ENCODE assay signal across 16 cellular contexts in genomic region chr4:41119867-41120295, GRCh38.
A peak's percentile ranks its signal among the peaks of the same experiment; 100 is the strongest.
DNase-seq lines count a peak whose midpoint lies in the region; ATAC-seq, FAIRE-seq and TF ChIP-seq lines count a peak whose summit lies in the region.
"Had no signal": no experiment of that assay in that cellular context is flagged by ENCODE, and none has a peak within 500 bp of the region (broad histone marks: within the 10 kb centered on the region; RNA-seq: fewer than 3 reads in every experiment).

No MANE protein-coding gene starts in this region.

- H3K9me2 ChIP-seq in SK-N-SH, result no peaks in the 10 kb centered on the region

- FAIRE-seq in urothelium cell line (lab: Jason Lieb, UNC), result no peak
- FAIRE-seq: H54, HTR-8/SVneo had no signal

- no peak for TF ChIP-seq RAD21 in SK-N-SH (IDR thresholded peaks at IDR 0.05; ENCODE audit: low read length)

- no peak for ATAC-seq in SK-N-SH treated with all-trans-retinoic acid at 6 μM for 48 hours
- no peak for ATAC-seq in aorta (ENCODE audit: low FRiP score)
- ATAC-seq: activated CD4-positive, CD25-positive, alpha-beta regulatory T cell treated with anti-CD3 and anti-CD28 coated beads, Interleukin-2, amount 50 U/mL, for 24 hours had no signal

- POLR2A ChIA-PET in SK-N-SH (lab: Yijun Ruan, JAX), result no interaction called here
- POLR2A ChIA-PET in activated CD4-positive, alpha-beta memory T cell treated with anti-CD3 and anti-CD28 coated beads for 36 hours (lab: Charles Lee), result no interaction called here

- H3K9ac ChIP-seq in SK-N-SH, result no peak overlapping the region

- H3K79me2 ChIP-seq in SK-N-SH (ENCODE audit: insufficient read depth), result peaks cover 94% of the 10 kb centered on the region

- 94% methylated on average over 5 of the region's 5 CpGs for WGBS in SK-N-SH (ENCODE audit: low lambda C conversion rate)
- WGBS in ovary, 3 donors, result 56 to 66% (median 61%) methylated on average over 5 of the region's 5 CpGs
- WGBS in aorta, 2 donors, result 45 to 49% methylated on average over 5 of the region's 5 CpGs

- no peaks in the 10 kb centered on the region for H3K36me3 Mint-ChIP-seq in activated CD4-positive, alpha-beta memory T cell treated with anti-CD3 and anti-CD28 coated beads for 36 hours

- TF ChIP-seq EP300 in SK-N-SH (IDR thresholded peaks at IDR 0.05; ENCODE audit: borderline replicate concordance in 1 of 2, low read depth in 1 of 2, low read length in 1 of 2) (no peak), ovary (IDR thresholded peaks at IDR 0.05) (no peak)

- peaks cover 4% of the 10 kb centered on the region for H3K9me3 Mint-ChIP-seq in activated CD4-positive, alpha-beta memory T cell treated with anti-CD3 and anti-CD28 coated beads for 36 hours

- no peak overlapping the region for H3K4me3 Mint-ChIP-seq in activated CD4-positive, alpha-beta memory T cell treated with anti-CD3 and anti-CD28 coated beads for 36 hours
- H3K4me3 Mint-ChIP-seq: activated T-cell treated with anti-CD3 and anti-CD28 coated beads, Interleukin-2, amount 50 U/mL, for 24 hours had no signal

- H3K27ac ChIP-seq in SK-N-SH (ENCODE audit: low read depth in 2 of 2, low read length in 1 of 2), result no peak overlapping the region
- peak overlapping the region; percentile 62 for H3K27ac ChIP-seq in left ventricle myocardium inferior (replicated peaks)
- H3K27ac ChIP-seq in ovary, result peak overlapping the region in 1 of 2 donors; percentile 78
- H3K27ac ChIP-seq in aorta (ENCODE audit: low read depth in 1 of 2, low read length in 2 of 2), result peak overlapping the region; percentile 3 to 57
- H3K27ac ChIP-seq: neutrophil had no signal

- H3K27me3 ChIP-seq in SK-N-SH (ENCODE audit: insufficient read depth), result no peaks in the 10 kb centered on the region
- no peaks in the 10 kb centered on the region for H3K27me3 ChIP-seq in left ventricle myocardium inferior (ENCODE audit: low read depth)
- H3K27me3 ChIP-seq in ovary, result no peaks in the 10 kb centered on the region
- H3K27me3 ChIP-seq in aorta (ENCODE audit: control insufficient read depth in 1 of 2, insufficient read depth in 2 of 2, low read length in 1 of 2), result no peaks in the 10 kb centered on the region
- H3K27me3 ChIP-seq: neutrophil had no signal

- CTCF ChIA-PET in SK-N-SH (lab: Yijun Ruan, JAX), result interaction anchor here (1.3 kb wide), 1 partner anchor 15 kb away, joined by 4 read pairs; no protein-coding TSS in a partner anchor
- CTCF ChIA-PET in activated CD4-positive, alpha-beta memory T cell treated with anti-CD3 and anti-CD28 coated beads for 36 hours (lab: Charles Lee), result no interaction called here

- TF ChIP-seq CTCF in SK-N-SH (IDR thresholded peaks at IDR 0.05) (no peak), left ventricle myocardium inferior (IDR thresholded peaks at IDR 0.05; ENCODE audit: borderline replicate concordance) (no peak), ovary (IDR thresholded peaks at IDR 0.05) (no peak)

- H3K4me1 ChIP-seq in SK-N-SH (ENCODE audit: control insufficient read depth in 1 of 2, insufficient read depth in 2 of 2, low read depth in 1 of 2, low read length in 1 of 2), result no peaks in the 10 kb centered on the region; a peak in 1 of 4 replicates
- H3K4me1 ChIP-seq in left ventricle myocardium inferior, result peaks cover 26% of the 10 kb centered on the region
- peaks cover 12% of the 10 kb centered on the region for H3K4me1 ChIP-seq in ovary (ENCODE audit: insufficient read depth)
- H3K4me1 ChIP-seq in aorta (ENCODE audit: control insufficient read depth in 1 of 2, insufficient read depth in 2 of 2, low read length in 2 of 2), result peaks cover 0 to 2% of the 10 kb centered on the region in 2 donors

- H2AFZ ChIP-seq in SK-N-SH (ENCODE audit: low read depth), result no peak overlapping the region

- no peaks in the 10 kb centered on the region; the same call in 1 of the 2 replicates for H4K20me1 ChIP-seq in SK-N-SH (ENCODE audit: insufficient read depth)

- H3K36me3 ChIP-seq in SK-N-SH (replicated peaks in 1 of 2; ENCODE audit: control insufficient read depth in 1 of 2, insufficient read depth in 2 of 2, low read length in 1 of 2), result peaks cover 0 to 35% of the 10 kb centered on the region in 2 experiments
- H3K36me3 ChIP-seq in left ventricle myocardium inferior, result peaks cover 8% of the 10 kb centered on the region
- H3K36me3 ChIP-seq in ovary, result no peaks in the 10 kb centered on the region
- no peaks in the 10 kb centered on the region for H3K36me3 ChIP-seq in aorta (ENCODE audit: control insufficient read depth in 1 of 2, insufficient read depth in 2 of 2, low read length in 1 of 2)
- H3K36me3 ChIP-seq: neutrophil had no signal

- no peak overlapping the region for H3K27ac Mint-ChIP-seq in activated CD4-positive, alpha-beta memory T cell treated with anti-CD3 and anti-CD28 coated beads for 36 hours
- H3K27ac Mint-ChIP-seq: activated T-cell treated with anti-CD3 and anti-CD28 coated beads, Interleukin-2, amount 50 U/mL, for 24 hours had no signal

- no peaks in the 10 kb centered on the region for H3K4me1 Mint-ChIP-seq in activated CD4-positive, alpha-beta memory T cell treated with anti-CD3 and anti-CD28 coated beads for 36 hours (ENCODE audit: low read depth)

- H3K4me2 ChIP-seq in SK-N-SH, result no peak overlapping the region

- H3F3A ChIP-seq in SK-N-SH (replicated peaks; ENCODE audit: insufficient read depth), result peaks cover 8% of the 10 kb centered on the region

- no peaks in the 10 kb centered on the region for H3K27me3 Mint-ChIP-seq in activated CD4-positive, alpha-beta memory T cell treated with anti-CD3 and anti-CD28 coated beads for 36 hours
- H3K27me3 Mint-ChIP-seq: activated T-cell treated with anti-CD3 and anti-CD28 coated beads, Interleukin-2, amount 50 U/mL, for 24 hours had no signal

- no peak for TF ChIP-seq POLR2A in ovary (IDR thresholded peaks at IDR 0.05)

- H3K9me3 ChIP-seq in SK-N-SH (0 out of 2 replicates have a peak, but pooled peaks cover 5% of the 10 kb centered on the region), left ventricle myocardium inferior (replicated peaks) (peaks cover 11% of the 10 kb centered on the region), ovary (no peaks in the 10 kb centered on the region), aorta (ENCODE audit: control insufficient read depth, low read length) (no peaks in the 10 kb centered on the region)
- H3K9me3 ChIP-seq: neutrophil had no signal

- DNase-seq in SK-N-SH (no peak), left ventricle myocardium inferior (peak; percentile 36), ovary (peak in 1 of 5 donors; percentile 80), aorta (no peak), urothelium cell line (ENCODE audit: low spot score) (no peak), SKM-1 (lab: John Stamatoyannopoulos, UW; ENCODE audit: unreplicated experiment) (no peak)
- no peak for DNase-seq in activated CD4-positive, alpha-beta memory T cell treated with anti-CD3 and anti-CD28 coated beads for 36 hours
- DNase-seq: 8988T; activated T-cell treated with anti-CD3 and anti-CD28 coated beads, Interleukin-2, amount 50 U/mL, for 24 hours; NCI-H1417 treated with DMSO at 0.1 percent for 48 hours; stimulated activated naive CD4-positive, alpha-beta T cell had no signal

- H3K4me3 ChIP-seq in SK-N-SH (ENCODE audit: low read depth in 2 of 2, low read length in 1 of 2), result no peak overlapping the region
- H3K4me3 ChIP-seq in left ventricle myocardium inferior, result peak overlapping the region; percentile 30
- H3K4me3 ChIP-seq in ovary, result peak overlapping the region; percentile 15
- H3K4me3 ChIP-seq in aorta (ENCODE audit: low read length in 2 of 2), result peak overlapping the region in 1 of 2 donors; percentile 23

- intact Hi-C loops in left ventricle myocardium inferior (cut with micrococcal nuclease), result no loop called here
- intact Hi-C loops in ovary (cut with DNase I), result loop anchor here in 1 of 4 donors (10.0 kb wide), 1 partner anchor 95 kb away; the partner anchor contains the start of gene APBB2
- intact Hi-C loops in aorta (cut with DNase I), result no loop called here
- intact Hi-C loops in activated CD4-positive, alpha-beta memory T cell treated with anti-CD3 and anti-CD28 coated beads for 36 hours (cut with micrococcal nuclease), result no loop called here

TF ChIP-seq in SK-N-SH, 30 proteins besides CTCF, POLR2A, EP300 and RAD21:
- TF ChIP-seq NFIC (IDR thresholded peaks at IDR 0.05; ENCODE audit: borderline replicate concordance) (0 out of 2 replicates have a peak, but pooled peaks have one; percentile 17), YY1 (IDR thresholded peaks at IDR 0.05; ENCODE audit: low read depth) (no peak), JUND (IDR thresholded peaks at IDR 0.05) (no peak), TEAD4 (IDR thresholded peaks at IDR 0.05; ENCODE audit: borderline replicate concordance, insufficient read depth) (no peak)

TF ChIP-seq in SK-N-SH treated with all-trans-retinoic acid at 6 μM for 48 hours, 23 proteins besides CTCF, POLR2A, EP300 and RAD21:
- TF ChIP-seq PPARA (CRISPR knock-in tag; IDR thresholded peaks at IDR 0.05; ENCODE audit: borderline replicate concordance), result no peak
TF ChIP-seq in SK-N-SH treated with all-trans-retinoic acid at 6 μM for 48 hours: peak in this region for 0.

Comparison
In these comparisons a context has a peak if more than half of its experiments do, and no peak if none do; other contexts are left out.
1. H3K27ac ChIP-seq: peak in left ventricle myocardium inferior (single experiment) and aorta (2 of 2); none in SK-N-SH (0 of 2).
2. H3K4me3 ChIP-seq: peak in left ventricle myocardium inferior (single experiment) and ovary (single experiment); none in SK-N-SH (0 of 2).